In the genomic region with DNA sequence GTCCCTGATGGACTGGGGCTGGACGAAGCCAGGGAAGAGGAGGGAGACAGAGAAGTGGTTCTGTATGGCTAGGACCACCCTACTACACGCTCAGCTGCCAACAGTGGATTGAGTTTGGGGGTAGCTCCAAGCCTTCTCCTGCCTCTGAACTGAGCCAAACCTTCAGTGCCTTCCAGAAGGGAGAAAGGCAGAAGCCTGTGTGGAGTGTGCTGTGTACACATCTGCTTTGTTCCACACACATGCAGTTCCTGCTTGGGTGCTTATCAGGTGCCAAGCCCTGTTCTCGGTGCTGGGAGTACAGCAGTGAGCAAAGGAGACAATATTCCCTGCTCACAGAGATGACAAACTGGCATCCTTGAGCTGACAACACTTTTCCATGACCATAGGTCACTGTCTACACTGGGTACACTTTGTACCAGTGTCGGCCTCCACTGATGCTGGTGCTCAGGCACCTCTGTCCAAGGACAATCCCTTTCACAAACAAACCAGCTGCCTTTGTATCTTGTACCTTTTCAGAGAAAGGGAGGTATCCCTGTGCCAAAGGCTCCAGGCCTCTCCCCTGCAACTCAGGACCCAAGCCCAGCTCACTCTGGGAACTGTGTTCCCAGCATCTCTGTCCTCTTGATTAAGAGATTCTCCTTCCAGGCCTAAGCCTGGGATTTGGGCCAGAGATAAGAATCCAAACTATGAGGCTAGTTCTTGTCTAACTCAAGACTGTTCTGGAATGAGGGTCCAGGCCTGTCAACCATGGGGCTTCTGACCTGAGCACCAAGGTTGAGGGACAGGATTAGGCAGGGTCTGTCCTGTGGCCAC, we compare ENCODE assay signal across 1 cellular context.
TF ChIP-seq lines count a peak whose summit lies in the region.

No MANE protein-coding gene starts in this region.

TF ChIP-seq in HepG2, 621 proteins besides CTCF, POLR2A, EP300 and RAD21 (continued from another document and continues in another):
- TF ChIP-seq ZNF205 (CRISPR knock-in tag; IDR thresholded peaks at IDR 0.05) (peak; percentile 80; the same call in 1 of the 2 replicates), ZSCAN12 (CRISPR knock-in tag; IDR thresholded peaks at IDR 0.05) (peak; percentile 96; the same call in 1 of the 2 replicates), MIXL1 (CRISPR knock-in tag; IDR thresholded peaks at IDR 0.05) (peak; percentile 98), KDM1A (CRISPR knock-in tag; IDR thresholded peaks at IDR 0.05) (peak; percentile 98), ZBTB20 (CRISPR knock-in tag; IDR thresholded peaks at IDR 0.05; ENCODE audit: borderline replicate concordance, low read depth) (peak; percentile 88; the same call in 1 of the 2 replicates), ZNF775 (CRISPR knock-in tag; IDR thresholded peaks at IDR 0.05; ENCODE audit: borderline replicate concordance) (no peak), NONO (IDR thresholded peaks at IDR 0.05) (no peak), NONO (CRISPR knock-in tag; conservative IDR thresholded peaks at IDR 0.05) (peak; percentile 89), NFKBIZ (CRISPR knock-in tag; IDR thresholded peaks at IDR 0.05) (peak; percentile 95), ZNF780A (CRISPR knock-in tag; IDR thresholded peaks at IDR 0.05) (peak; percentile 73; the same call in 1 of the 2 replicates), FOSL1 (CRISPR knock-in tag; IDR thresholded peaks at IDR 0.05; ENCODE audit: borderline replicate concordance) (0 out of 2 replicates have a peak, but pooled peaks have one; percentile 10), MBD4 (IDR thresholded peaks at IDR 0.05; ENCODE audit: borderline replicate concordance, low read length) (0 out of 2 replicates have a peak, but pooled peaks have one; percentile 55), TSC22D2 (CRISPR knock-in tag; IDR thresholded peaks at IDR 0.05; ENCODE audit: borderline replicate concordance) (peak; percentile 92; the same call in 1 of the 2 replicates), PHF20 (CRISPR knock-in tag; IDR thresholded peaks at IDR 0.05) (no peak), NFYC (CRISPR knock-in tag; IDR thresholded peaks at IDR 0.05) (peak; percentile 53; the same call in 1 of the 2 replicates), ZNF333 (CRISPR knock-in tag; IDR thresholded peaks at IDR 0.05; ENCODE audit: borderline replicate concordance) (0 out of 2 replicates have a peak, but pooled peaks have one; percentile 67), ZBTB21 (CRISPR knock-in tag; IDR thresholded peaks at IDR 0.05) (peak; percentile 77), AHDC1 (CRISPR knock-in tag; IDR thresholded peaks at IDR 0.05; ENCODE audit: borderline replicate concordance) (peak; percentile 98), ARNTL (CRISPR knock-in tag; IDR thresholded peaks at IDR 0.05) (peak; percentile 83), AFF4 (CRISPR knock-in tag; IDR thresholded peaks at IDR 0.05) (peak; percentile 91), ZNF577 (CRISPR knock-in tag; IDR thresholded peaks at IDR 0.05; ENCODE audit: borderline replicate concordance, low read depth) (no peak), GLI4 (CRISPR knock-in tag; IDR thresholded peaks at IDR 0.05; ENCODE audit: borderline replicate concordance) (peak; percentile 45), RFX5 (IDR thresholded peaks at IDR 0.05; ENCODE audit: low read depth, low read length) (peak; percentile 63; the same call in 1 of the 2 replicates), BORCS8-MEF2B (CRISPR knock-in tag; IDR thresholded peaks at IDR 0.05) (peak; percentile 93), PHF21A (CRISPR knock-in tag; IDR thresholded peaks at IDR 0.05) (peak; percentile 95; the same call in 1 of the 2 replicates), FOXM1 (CRISPR knock-in tag; IDR thresholded peaks at IDR 0.05) (no peak), ZNF335 (CRISPR knock-in tag; IDR thresholded peaks at IDR 0.05) (peak; percentile 89), ZNF816 (CRISPR knock-in tag; IDR thresholded peaks at IDR 0.05; ENCODE audit: borderline replicate concordance) (no peak; the same call in 1 of the 2 replicates), ZNF501 (CRISPR knock-in tag; IDR thresholded peaks at IDR 0.05) (peak; percentile 24; the same call in 1 of the 2 replicates), ZNF562 (CRISPR knock-in tag; IDR thresholded peaks at IDR 0.05; ENCODE audit: borderline replicate concordance) (no peak), SATB2 (CRISPR knock-in tag; IDR thresholded peaks at IDR 0.05) (no peak), XRCC5 (optimal IDR thresholded peaks at IDR 0.05; ENCODE audit: low read length) (peak; percentile 55), SCMH1 (CRISPR knock-in tag; IDR thresholded peaks at IDR 0.05; ENCODE audit: borderline replicate concordance) (no peak), HOXA9 (CRISPR knock-in tag; IDR thresholded peaks at IDR 0.05; ENCODE audit: borderline replicate concordance) (no peak), SP140L (CRISPR knock-in tag; IDR thresholded peaks at IDR 0.05; ENCODE audit: borderline replicate concordance) (peak; percentile 80; the same call in 1 of the 2 replicates), HNRNPUL1 (IDR thresholded peaks at IDR 0.05; ENCODE audit: low read depth, low read length) (no peak), ZFP1 (CRISPR knock-in tag; IDR thresholded peaks at IDR 0.05) (peak; percentile 94), ZNF776 (CRISPR knock-in tag; IDR thresholded peaks at IDR 0.05) (peak; percentile 23; the same call in 1 of the 2 replicates), ZNF24 (IDR thresholded peaks at IDR 0.05) (peak; percentile 49; the same call in 1 of the 2 replicates), ZNF430 (CRISPR knock-in tag; IDR thresholded peaks at IDR 0.05) (no peak), ZSCAN22 (CRISPR knock-in tag; IDR thresholded peaks at IDR 0.05) (no peak), ZMYM3 (CRISPR knock-in tag; IDR thresholded peaks at IDR 0.05) (peak; percentile 91), SRY (CRISPR knock-in tag; IDR thresholded peaks at IDR 0.05) (peak; percentile 65; the same call in 1 of the 2 replicates), NCOR1 (IDR thresholded peaks at IDR 0.05; ENCODE audit: borderline replicate concordance, low read length) (peak; percentile 88; the same call in 1 of the 2 replicates), GABPB1 (CRISPR knock-in tag; IDR thresholded peaks at IDR 0.05) (peak; percentile 13; the same call in 1 of the 2 replicates), ZNF720 (CRISPR knock-in tag; IDR thresholded peaks at IDR 0.05) (0 out of 2 replicates have a peak, but pooled peaks have one; percentile 50)
- TF ChIP-seq, protein P1, sequence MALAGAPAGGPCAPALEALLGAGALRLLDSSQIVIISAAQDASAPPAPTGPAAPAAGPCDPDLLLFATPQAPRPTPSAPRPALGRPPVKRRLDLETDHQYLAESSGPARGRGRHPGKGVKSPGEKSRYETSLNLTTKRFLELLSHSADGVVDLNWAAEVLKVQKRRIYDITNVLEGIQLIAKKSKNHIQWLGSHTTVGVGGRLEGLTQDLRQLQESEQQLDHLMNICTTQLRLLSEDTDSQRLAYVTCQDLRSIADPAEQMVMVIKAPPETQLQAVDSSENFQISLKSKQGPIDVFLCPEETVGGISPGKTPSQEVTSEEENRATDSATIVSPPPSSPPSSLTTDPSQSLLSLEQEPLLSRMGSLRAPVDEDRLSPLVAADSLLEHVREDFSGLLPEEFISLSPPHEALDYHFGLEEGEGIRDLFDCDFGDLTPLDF (CRISPR knock-in tag; IDR thresholded peaks at IDR 0.05), result 0 out of 2 replicates have a peak, but pooled peaks have one; percentile 52
- TF ChIP-seq, protein P2, sequence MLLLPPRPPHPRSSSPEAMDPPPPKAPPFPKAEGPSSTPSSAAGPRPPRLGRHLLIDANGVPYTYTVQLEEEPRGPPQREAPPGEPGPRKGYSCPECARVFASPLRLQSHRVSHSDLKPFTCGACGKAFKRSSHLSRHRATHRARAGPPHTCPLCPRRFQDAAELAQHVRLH (CRISPR knock-in tag; IDR thresholded peaks at IDR 0.05; ENCODE audit: borderline replicate concordance, low read depth), result peak; percentile 92; the same call in 1 of the 2 replicates
- TF ChIP-seq, protein P3, sequence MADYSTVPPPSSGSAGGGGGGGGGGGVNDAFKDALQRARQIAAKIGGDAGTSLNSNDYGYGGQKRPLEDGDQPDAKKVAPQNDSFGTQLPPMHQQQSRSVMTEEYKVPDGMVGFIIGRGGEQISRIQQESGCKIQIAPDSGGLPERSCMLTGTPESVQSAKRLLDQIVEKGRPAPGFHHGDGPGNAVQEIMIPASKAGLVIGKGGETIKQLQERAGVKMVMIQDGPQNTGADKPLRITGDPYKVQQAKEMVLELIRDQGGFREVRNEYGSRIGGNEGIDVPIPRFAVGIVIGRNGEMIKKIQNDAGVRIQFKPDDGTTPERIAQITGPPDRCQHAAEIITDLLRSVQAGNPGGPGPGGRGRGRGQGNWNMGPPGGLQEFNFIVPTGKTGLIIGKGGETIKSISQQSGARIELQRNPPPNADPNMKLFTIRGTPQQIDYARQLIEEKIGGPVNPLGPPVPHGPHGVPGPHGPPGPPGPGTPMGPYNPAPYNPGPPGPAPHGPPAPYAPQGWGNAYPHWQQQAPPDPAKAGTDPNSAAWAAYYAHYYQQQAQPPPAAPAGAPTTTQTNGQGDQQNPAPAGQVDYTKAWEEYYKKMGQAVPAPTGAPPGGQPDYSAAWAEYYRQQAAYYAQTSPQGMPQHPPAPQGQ (CRISPR knock-in tag; IDR thresholded peaks at IDR 0.05; ENCODE audit: borderline replicate concordance), result 0 out of 2 replicates have a peak, but pooled peaks have one; percentile 75
- TF ChIP-seq, protein P4, sequence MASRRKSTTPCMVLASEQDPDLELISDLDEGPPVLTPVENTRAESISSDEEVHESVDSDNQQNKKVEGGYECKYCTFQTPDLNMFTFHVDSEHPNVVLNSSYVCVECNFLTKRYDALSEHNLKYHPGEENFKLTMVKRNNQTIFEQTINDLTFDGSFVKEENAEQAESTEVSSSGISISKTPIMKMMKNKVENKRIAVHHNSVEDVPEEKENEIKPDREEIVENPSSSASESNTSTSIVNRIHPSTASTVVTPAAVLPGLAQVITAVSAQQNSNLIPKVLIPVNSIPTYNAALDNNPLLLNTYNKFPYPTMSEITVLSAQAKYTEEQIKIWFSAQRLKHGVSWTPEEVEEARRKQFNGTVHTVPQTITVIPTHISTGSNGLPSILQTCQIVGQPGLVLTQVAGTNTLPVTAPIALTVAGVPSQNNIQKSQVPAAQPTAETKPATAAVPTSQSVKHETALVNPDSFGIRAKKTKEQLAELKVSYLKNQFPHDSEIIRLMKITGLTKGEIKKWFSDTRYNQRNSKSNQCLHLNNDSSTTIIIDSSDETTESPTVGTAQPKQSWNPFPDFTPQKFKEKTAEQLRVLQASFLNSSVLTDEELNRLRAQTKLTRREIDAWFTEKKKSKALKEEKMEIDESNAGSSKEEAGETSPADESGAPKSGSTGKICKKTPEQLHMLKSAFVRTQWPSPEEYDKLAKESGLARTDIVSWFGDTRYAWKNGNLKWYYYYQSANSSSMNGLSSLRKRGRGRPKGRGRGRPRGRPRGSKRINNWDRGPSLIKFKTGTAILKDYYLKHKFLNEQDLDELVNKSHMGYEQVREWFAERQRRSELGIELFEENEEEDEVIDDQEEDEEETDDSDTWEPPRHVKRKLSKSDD (CRISPR knock-in tag; IDR thresholded peaks at IDR 0.05; ENCODE audit: low read depth), result 0 out of 2 replicates have a peak, but pooled peaks have one; percentile 70
